Comparison of ENCODE assay signal across 1 cellular context in the genomic region with DNA sequence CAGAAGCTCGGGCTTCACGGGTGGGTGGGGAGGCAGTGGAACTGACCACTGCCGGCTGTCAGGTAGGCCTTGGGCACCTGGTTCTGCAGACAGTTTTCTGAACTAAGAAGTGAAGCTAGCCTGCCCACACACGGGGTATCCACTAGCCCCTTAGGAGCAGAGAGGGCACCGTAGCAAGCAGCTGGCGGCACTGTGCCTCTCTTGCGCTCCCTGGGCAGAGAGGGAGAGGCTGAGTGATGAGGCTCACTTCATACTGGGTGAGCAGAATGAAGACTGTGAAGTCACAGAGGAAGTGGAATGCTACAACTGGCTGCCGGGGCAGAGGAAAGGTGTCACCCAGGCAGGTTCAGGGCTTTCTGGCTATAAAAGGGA.
TF ChIP-seq lines count a peak whose summit lies in the region.

No MANE protein-coding gene starts in this region.

TF ChIP-seq in H1, 55 proteins besides CTCF, POLR2A, EP300 and RAD21:
- TF ChIP-seq EGR1 (IDR thresholded peaks at IDR 0.05; ENCODE audit: borderline replicate concordance, low read depth, low read length) (no peak), CEBPB (IDR thresholded peaks at IDR 0.05; ENCODE audit: low read depth, low read length) (no peak), JUN (IDR thresholded peaks at IDR 0.05; ENCODE audit: low read depth, low read length) (no peak), HDAC2 (IDR thresholded peaks at IDR 0.05; ENCODE audit: borderline replicate concordance in 1 of 2, low read depth in 2 of 2, low read length in 2 of 2) (no peak), SAP30 (IDR thresholded peaks at IDR 0.05; ENCODE audit: insufficient read depth, insufficient replicate concordance, low read length) (no peak), TCF12 (IDR thresholded peaks at IDR 0.05; ENCODE audit: low read depth, low read length) (no peak), BACH1 (IDR thresholded peaks at IDR 0.05; ENCODE audit: low read length) (no peak), SIX5 (IDR thresholded peaks at IDR 0.05; ENCODE audit: low read depth, low read length) (no peak), SRF (IDR thresholded peaks at IDR 0.05; ENCODE audit: low read depth, low read length) (no peak), KDM4A (IDR thresholded peaks at IDR 0.05; ENCODE audit: low read depth, low read length, severe bottlenecking) (no peak), KDM1A (IDR thresholded peaks at IDR 0.05; ENCODE audit: borderline replicate concordance, low read length) (no peak), CTBP2 (IDR thresholded peaks at IDR 0.05; ENCODE audit: borderline replicate concordance, insufficient read depth, insufficient read length, low read length) (no peak), YY1 (IDR thresholded peaks at IDR 0.05; ENCODE audit: low read depth, low read length) (no peak), EZH2 (IDR thresholded peaks at IDR 0.05; ENCODE audit: low read depth, low read length, severe bottlenecking) (no peak), SUZ12 (IDR thresholded peaks at IDR 0.05; ENCODE audit: low read length) (no peak), MAFK (IDR thresholded peaks at IDR 0.05; ENCODE audit: low read depth, low read length) (no peak), SP2 (IDR thresholded peaks at IDR 0.05; ENCODE audit: low read length) (no peak)
- TF ChIP-seq, protein P1, sequence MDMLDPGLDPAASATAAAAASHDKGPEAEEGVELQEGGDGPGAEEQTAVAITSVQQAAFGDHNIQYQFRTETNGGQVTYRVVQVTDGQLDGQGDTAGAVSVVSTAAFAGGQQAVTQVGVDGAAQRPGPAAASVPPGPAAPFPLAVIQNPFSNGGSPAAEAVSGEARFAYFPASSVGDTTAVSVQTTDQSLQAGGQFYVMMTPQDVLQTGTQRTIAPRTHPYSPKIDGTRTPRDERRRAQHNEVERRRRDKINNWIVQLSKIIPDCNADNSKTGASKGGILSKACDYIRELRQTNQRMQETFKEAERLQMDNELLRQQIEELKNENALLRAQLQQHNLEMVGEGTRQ (IDR thresholded peaks at IDR 0.05; ENCODE audit: low read length): no peak
- TF ChIP-seq, protein P2, sequence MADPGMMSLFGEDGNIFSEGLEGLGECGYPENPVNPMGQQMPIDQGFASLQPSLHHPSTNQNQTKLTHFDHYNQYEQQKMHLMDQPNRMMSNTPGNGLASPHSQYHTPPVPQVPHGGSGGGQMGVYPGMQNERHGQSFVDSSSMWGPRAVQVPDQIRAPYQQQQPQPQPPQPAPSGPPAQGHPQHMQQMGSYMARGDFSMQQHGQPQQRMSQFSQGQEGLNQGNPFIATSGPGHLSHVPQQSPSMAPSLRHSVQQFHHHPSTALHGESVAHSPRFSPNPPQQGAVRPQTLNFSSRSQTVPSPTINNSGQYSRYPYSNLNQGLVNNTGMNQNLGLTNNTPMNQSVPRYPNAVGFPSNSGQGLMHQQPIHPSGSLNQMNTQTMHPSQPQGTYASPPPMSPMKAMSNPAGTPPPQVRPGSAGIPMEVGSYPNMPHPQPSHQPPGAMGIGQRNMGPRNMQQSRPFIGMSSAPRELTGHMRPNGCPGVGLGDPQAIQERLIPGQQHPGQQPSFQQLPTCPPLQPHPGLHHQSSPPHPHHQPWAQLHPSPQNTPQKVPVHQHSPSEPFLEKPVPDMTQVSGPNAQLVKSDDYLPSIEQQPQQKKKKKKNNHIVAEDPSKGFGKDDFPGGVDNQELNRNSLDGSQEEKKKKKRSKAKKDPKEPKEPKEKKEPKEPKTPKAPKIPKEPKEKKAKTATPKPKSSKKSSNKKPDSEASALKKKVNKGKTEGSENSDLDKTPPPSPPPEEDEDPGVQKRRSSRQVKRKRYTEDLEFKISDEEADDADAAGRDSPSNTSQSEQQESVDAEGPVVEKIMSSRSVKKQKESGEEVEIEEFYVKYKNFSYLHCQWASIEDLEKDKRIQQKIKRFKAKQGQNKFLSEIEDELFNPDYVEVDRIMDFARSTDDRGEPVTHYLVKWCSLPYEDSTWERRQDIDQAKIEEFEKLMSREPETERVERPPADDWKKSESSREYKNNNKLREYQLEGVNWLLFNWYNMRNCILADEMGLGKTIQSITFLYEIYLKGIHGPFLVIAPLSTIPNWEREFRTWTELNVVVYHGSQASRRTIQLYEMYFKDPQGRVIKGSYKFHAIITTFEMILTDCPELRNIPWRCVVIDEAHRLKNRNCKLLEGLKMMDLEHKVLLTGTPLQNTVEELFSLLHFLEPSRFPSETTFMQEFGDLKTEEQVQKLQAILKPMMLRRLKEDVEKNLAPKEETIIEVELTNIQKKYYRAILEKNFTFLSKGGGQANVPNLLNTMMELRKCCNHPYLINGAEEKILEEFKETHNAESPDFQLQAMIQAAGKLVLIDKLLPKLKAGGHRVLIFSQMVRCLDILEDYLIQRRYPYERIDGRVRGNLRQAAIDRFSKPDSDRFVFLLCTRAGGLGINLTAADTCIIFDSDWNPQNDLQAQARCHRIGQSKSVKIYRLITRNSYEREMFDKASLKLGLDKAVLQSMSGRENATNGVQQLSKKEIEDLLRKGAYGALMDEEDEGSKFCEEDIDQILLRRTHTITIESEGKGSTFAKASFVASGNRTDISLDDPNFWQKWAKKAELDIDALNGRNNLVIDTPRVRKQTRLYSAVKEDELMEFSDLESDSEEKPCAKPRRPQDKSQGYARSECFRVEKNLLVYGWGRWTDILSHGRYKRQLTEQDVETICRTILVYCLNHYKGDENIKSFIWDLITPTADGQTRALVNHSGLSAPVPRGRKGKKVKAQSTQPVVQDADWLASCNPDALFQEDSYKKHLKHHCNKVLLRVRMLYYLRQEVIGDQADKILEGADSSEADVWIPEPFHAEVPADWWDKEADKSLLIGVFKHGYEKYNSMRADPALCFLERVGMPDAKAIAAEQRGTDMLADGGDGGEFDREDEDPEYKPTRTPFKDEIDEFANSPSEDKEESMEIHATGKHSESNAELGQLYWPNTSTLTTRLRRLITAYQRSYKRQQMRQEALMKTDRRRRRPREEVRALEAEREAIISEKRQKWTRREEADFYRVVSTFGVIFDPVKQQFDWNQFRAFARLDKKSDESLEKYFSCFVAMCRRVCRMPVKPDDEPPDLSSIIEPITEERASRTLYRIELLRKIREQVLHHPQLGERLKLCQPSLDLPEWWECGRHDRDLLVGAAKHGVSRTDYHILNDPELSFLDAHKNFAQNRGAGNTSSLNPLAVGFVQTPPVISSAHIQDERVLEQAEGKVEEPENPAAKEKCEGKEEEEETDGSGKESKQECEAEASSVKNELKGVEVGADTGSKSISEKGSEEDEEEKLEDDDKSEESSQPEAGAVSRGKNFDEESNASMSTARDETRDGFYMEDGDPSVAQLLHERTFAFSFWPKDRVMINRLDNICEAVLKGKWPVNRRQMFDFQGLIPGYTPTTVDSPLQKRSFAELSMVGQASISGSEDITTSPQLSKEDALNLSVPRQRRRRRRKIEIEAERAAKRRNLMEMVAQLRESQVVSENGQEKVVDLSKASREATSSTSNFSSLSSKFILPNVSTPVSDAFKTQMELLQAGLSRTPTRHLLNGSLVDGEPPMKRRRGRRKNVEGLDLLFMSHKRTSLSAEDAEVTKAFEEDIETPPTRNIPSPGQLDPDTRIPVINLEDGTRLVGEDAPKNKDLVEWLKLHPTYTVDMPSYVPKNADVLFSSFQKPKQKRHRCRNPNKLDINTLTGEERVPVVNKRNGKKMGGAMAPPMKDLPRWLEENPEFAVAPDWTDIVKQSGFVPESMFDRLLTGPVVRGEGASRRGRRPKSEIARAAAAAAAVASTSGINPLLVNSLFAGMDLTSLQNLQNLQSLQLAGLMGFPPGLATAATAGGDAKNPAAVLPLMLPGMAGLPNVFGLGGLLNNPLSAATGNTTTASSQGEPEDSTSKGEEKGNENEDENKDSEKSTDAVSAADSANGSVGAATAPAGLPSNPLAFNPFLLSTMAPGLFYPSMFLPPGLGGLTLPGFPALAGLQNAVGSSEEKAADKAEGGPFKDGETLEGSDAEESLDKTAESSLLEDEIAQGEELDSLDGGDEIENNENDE (IDR thresholded peaks at IDR 0.05; ENCODE audit: insufficient replicate concordance, low read length): no peak
